ENCODE assay signal across 8 cellular contexts in the genomic region with DNA sequence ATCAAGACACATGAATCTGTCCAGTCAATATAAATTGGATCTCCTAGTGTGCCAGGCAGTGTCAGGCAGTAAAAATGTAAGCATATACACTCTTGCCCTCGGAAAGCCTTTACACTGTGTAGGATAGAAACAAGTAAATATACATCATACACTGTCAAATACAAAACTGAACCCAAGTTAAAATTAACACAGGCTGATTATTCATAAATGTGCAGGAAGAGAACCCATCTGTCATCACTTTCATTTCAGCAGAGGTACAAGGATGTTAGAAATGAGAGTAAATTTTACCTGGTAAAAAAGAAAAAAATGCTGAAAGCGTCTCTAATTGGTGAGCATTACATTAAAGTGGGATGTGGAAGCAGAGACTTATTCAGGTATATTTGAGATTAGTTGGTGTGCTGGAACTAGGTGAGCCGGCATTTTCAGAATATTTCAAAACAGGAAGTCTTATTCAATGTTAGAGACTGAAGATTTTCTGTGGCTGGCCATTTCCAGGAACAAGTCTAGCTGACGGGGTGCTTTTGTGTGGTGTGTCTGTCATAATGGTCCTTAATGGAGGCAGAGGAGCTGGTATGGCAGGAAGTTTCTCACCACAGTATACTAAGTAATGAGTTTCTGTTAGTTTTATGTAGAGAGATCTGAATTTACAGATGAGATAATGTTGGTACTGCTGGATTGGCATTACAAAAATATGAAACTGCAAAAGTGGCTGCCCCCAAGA.
DNase-seq lines count a peak whose midpoint lies in the region; ATAC-seq and TF ChIP-seq lines count a peak whose summit lies in the region.

No MANE protein-coding gene starts in this region.

- H3K36me3 ChIP-seq in gastroesophageal sphincter, result no peaks in the 10 kb centered on the region

- peak; percentile 80 for DNase-seq in GM12864 (ENCODE audit: low read depth)
- DNase-seq in HFFc6, result no peak
- peak; percentile 91 for DNase-seq in NB4 (ENCODE audit: low read depth)
- DNase-seq in activated CD8-positive, alpha-beta memory T cell treated with anti-CD3 and anti-CD28 coated beads, Interleukin-2, amount 50 U/mL, for 4 hours, result peak; percentile 58
- DNase-seq in stimulated activated CD4-positive, alpha-beta T cell treated with anti-CD3 and anti-CD28 coated beads, Interleukin-1b, Interleukin-23, amount 100 ng/mL, for 1 hour (ENCODE audit: low read depth in 2 of 2), result peak; percentile 24 to 47
- no peak for DNase-seq in kidney glomerular epithelial cell (lab: John Stamatoyannopoulos, UW)
- DNase-seq in NCI-H1694 treated with DMSO at 0.1 percent for 48 hours (lab: John Stamatoyannopoulos, UW), result no peak

- TF ChIP-seq CTCF in GM12864 (IDR thresholded peaks at IDR 0.05; ENCODE audit: low read depth, low read length, missing control alignments) (no peak), HFFc6 (IDR thresholded peaks at IDR 0.05) (no peak), NB4 (IDR thresholded peaks at IDR 0.05; ENCODE audit: low read depth, low read length) (no peak), gastroesophageal sphincter (IDR thresholded peaks at IDR 0.05) (no peak)

- no peak overlapping the region for H3K27ac Mint-ChIP-seq in HFFc6

- TF ChIP-seq POLR2A in NB4 (IDR thresholded peaks at IDR 0.05; ENCODE audit: extremely low read depth, insufficient read length), result no peak
- no peak for TF ChIP-seq POLR2A in gastroesophageal sphincter (IDR thresholded peaks at IDR 0.05)

- H3K36me3 Mint-ChIP-seq in HFFc6 (ENCODE audit: low read depth), result no peaks in the 10 kb centered on the region

- ATAC-seq in gastroesophageal sphincter, result peak; percentile 39

- H3K9me3 Mint-ChIP-seq in HFFc6, result no peaks in the 10 kb centered on the region; the same call in 1 of the 2 replicates

- no peaks in the 10 kb centered on the region for H3K27me3 ChIP-seq in gastroesophageal sphincter

- H3K4me3 ChIP-seq in GM12864 (ENCODE audit: low read depth, low read length) (no peak overlapping the region; the same call in 1 of the 2 replicates), NB4 (ENCODE audit: low read depth, low read length) (peak overlapping the region; percentile 44), gastroesophageal sphincter (no peak overlapping the region)

- peaks cover 0 to 10% (median 0%) of the 10 kb centered on the region in 3 donors for H3K4me1 ChIP-seq in gastroesophageal sphincter

- H3K4me1 Mint-ChIP-seq in HFFc6 (ENCODE audit: low read depth), result peaks cover 8% of the 10 kb centered on the region; the same call in 1 of the 2 replicates

- 36 to 54% methylated on average over 4 of the region's 4 CpGs for WGBS in gastroesophageal sphincter (ENCODE audit: low coverage in 1 of 2), 2 donors

- H3K27ac ChIP-seq in gastroesophageal sphincter, result no peak overlapping the region

- H3K9me3 ChIP-seq in gastroesophageal sphincter, result no peaks in the 10 kb centered on the region

- peak overlapping the region; percentile 60; the same call in 1 of the 2 replicates for H3K4me3 Mint-ChIP-seq in HFFc6

- H3K27me3 Mint-ChIP-seq in HFFc6 (ENCODE audit: insufficient read depth), result no peaks in the 10 kb centered on the region

- no peak for TF ChIP-seq EP300 in gastroesophageal sphincter (IDR thresholded peaks at IDR 0.05)

Comparison
In these comparisons a context has a peak if more than half of its experiments do, and no peak if none do; other contexts are left out.
1. DNase-seq: peak in GM12864 (single experiment), NB4 (single experiment), activated CD8-positive, alpha-beta memory T cell treated with anti-CD3 and anti-CD28 coated beads, Interleukin-2, amount 50 U/mL, for 4 hours (single experiment) and stimulated activated CD4-positive, alpha-beta T cell treated with anti-CD3 and anti-CD28 coated beads, Interleukin-1b, Interleukin-23, amount 100 ng/mL, for 1 hour (2 of 2); none in HFFc6 (single experiment), kidney glomerular epithelial cell (single experiment) and NCI-H1694 treated with DMSO at 0.1 percent for 48 hours (single experiment).